Comparison of ENCODE assay signal across 8 cellular contexts in the genomic region with DNA sequence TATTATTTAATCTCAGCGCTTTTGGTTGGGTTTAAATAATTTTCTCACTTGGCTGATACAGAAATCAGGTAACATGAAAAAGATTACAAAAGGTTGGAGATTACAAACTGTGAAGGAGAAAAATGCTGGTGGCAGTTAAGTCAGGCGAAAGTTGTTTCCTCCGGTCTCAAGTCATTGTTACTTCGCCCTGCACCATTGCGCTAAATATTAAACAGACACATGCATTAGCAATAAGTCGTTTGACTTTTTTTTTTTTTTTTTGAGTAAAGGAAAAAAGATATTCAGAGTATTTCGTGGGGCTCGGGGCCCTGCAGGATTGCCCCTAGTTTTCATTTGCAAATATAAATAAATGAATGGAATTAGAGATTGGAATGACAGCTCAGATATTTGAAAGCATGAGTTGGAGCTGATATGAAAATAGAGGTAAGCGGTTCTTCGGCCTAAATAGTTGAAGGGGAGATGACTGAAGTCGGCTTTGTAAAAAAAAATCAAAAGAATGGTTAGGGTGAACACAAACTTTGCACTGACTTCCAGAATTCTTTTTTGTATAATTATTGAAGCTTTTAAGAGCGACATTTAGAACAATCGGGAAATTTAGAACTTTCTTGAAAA. TPM values are rescaled to one million over a fixed set of nuclear protein-coding genes. Genes with fewer than 3 reads are reported as not detected.
DNase-seq lines count a peak whose midpoint lies in the region; ATAC-seq and TF ChIP-seq lines count a peak whose summit lies in the region.

No MANE protein-coding gene starts in this region.

- DNase-seq in activated CD4-positive, alpha-beta T cell treated with anti-CD3 and anti-CD28 coated beads, Interleukin-2, amount 10 ng/mL, durations not matched to agents 7 days and 5 days: no peak
- no peak for DNase-seq in activated CD4-positive, alpha-beta T cell treated with anti-CD3 and anti-CD28 coated beads, Interleukin-2, amount 50 U/mL, for 48 hours
- no peak for DNase-seq in activated B cell treated with CpG ODN at 0.5 μM for 24 hours
- DNase-seq in immature natural killer cell: no peak
- DNase-seq in iPS-NIHi11 (ENCODE audit: low spot score): no peak
- DNase-seq in HT-29 (ENCODE audit: low spot score): no peak

- intact Hi-C loops in activated B cell treated with CpG ODN at 0.5 μM for 24 hours (cut with micrococcal nuclease): loop anchor here (5.0 to 10.0 kb wide), 3 partner anchors 796 to 1284 kb away; a partner anchor contains a TSS

- POLR2A ChIA-PET in activated CD4-positive, alpha-beta T cell treated with anti-CD3 and anti-CD28 coated beads, Interleukin-2, amount 10 ng/mL, durations not matched to agents 7 days and 5 days (lab: Charles Lee): interaction anchor here (0.7 kb wide), 1 partner anchor 1303 kb away, joined by 9 read pairs; no protein-coding TSS in a partner anchor
- POLR2A ChIA-PET in activated B cell treated with CpG ODN at 0.5 μM for 24 hours (lab: Charles Lee): interaction anchor here (0.7 to 3.8 kb wide), 3 partner anchors 37 to 1015 kb away, joined by 3 to 52 read pairs (median 3); a partner anchor contains a TSS

- peaks cover 42% of the 10 kb centered on the region for H3K4me1 Mint-ChIP-seq in activated CD4-positive, alpha-beta T cell treated with anti-CD3 and anti-CD28 coated beads, Interleukin-2, amount 10 ng/mL, durations not matched to agents 7 days and 5 days
- peaks cover 41% of the 10 kb centered on the region for H3K4me1 Mint-ChIP-seq in activated B cell treated with CpG ODN at 0.5 μM for 24 hours
- H3K4me1 Mint-ChIP-seq in immature natural killer cell: peaks cover 36 to 46% of the 10 kb centered on the region in 2 donors

- peak overlapping the region; percentile 64 to 91 (median 85) for H3K9ac ChIP-seq in subcutaneous abdominal adipose tissue (ENCODE audit: low read length in 5 of 5)

- H3K4me3 Mint-ChIP-seq in activated CD4-positive, alpha-beta T cell treated with anti-CD3 and anti-CD28 coated beads, Interleukin-2, amount 10 ng/mL, durations not matched to agents 7 days and 5 days: peak overlapping the region; percentile 89
- peak overlapping the region; percentile 95 for H3K4me3 Mint-ChIP-seq in activated B cell treated with CpG ODN at 0.5 μM for 24 hours
- H3K4me3 Mint-ChIP-seq in immature natural killer cell: peak overlapping the region; percentile 89 to 96 (median 93)

- ATAC-seq in activated B cell treated with CpG ODN at 0.5 μM for 24 hours (ENCODE audit: low read depth): no peak
- no peak for ATAC-seq in HG02885 (IDR thresholded peaks at IDR 0.05; ENCODE audit: poor library complexity, unreplicated experiment)

- H3K36me3 ChIP-seq in subcutaneous abdominal adipose tissue (ENCODE audit: control insufficient read depth in 5 of 5, insufficient read depth in 5 of 5, low read length in 5 of 5): no peaks in the 10 kb centered on the region

- H3K4me1 ChIP-seq in subcutaneous abdominal adipose tissue (ENCODE audit: control insufficient read depth in 5 of 5, insufficient read depth in 5 of 5, low read length in 5 of 5): peaks cover 0 to 24% (median 16%) of the 10 kb centered on the region in 5 donors

- H3K27ac Mint-ChIP-seq in activated CD4-positive, alpha-beta T cell treated with anti-CD3 and anti-CD28 coated beads, Interleukin-2, amount 10 ng/mL, durations not matched to agents 7 days and 5 days: peak overlapping the region; percentile 98
- peak overlapping the region; percentile 96 for H3K27ac Mint-ChIP-seq in activated B cell treated with CpG ODN at 0.5 μM for 24 hours
- H3K27ac Mint-ChIP-seq in immature natural killer cell: peak overlapping the region; percentile 70 to 96 (median 89)

- H3K27ac ChIP-seq in subcutaneous abdominal adipose tissue (ENCODE audit: low read depth, low read length): peak overlapping the region; percentile 70

- H3K9me3 ChIP-seq in subcutaneous abdominal adipose tissue (ENCODE audit: control insufficient read depth in 5 of 5, low read length in 5 of 5): no peaks in the 10 kb centered on the region

- CTCF ChIA-PET in activated CD4-positive, alpha-beta T cell treated with anti-CD3 and anti-CD28 coated beads, Interleukin-2, amount 10 ng/mL, durations not matched to agents 7 days and 5 days (lab: Charles Lee): interaction anchor here (1.1 to 1.9 kb wide), 4 partner anchors 14 to 54 kb away, joined by 3 to 8 read pairs (median 4); no protein-coding TSS in a partner anchor
- CTCF ChIA-PET in activated B cell treated with CpG ODN at 0.5 μM for 24 hours (lab: Charles Lee): interaction anchor here (1.0 to 2.6 kb wide), 4 partner anchors 13 to 718 kb away, joined by 3 to 13 read pairs (median 5); no protein-coding TSS in a partner anchor

- no peaks in the 10 kb centered on the region for H3K27me3 ChIP-seq in subcutaneous abdominal adipose tissue (ENCODE audit: control insufficient read depth in 5 of 5, insufficient read depth in 4 of 5, low read length in 5 of 5)

- H3K4me3 ChIP-seq in subcutaneous abdominal adipose tissue (ENCODE audit: low read depth in 1 of 5, low read length in 5 of 5): peak overlapping the region; percentile 87 to 98 (median 97)

- TF ChIP-seq CTCF in activated B cell treated with CpG ODN at 0.5 μM for 24 hours (IDR thresholded peaks at IDR 0.05): no peak

- H3K9me3 Mint-ChIP-seq in activated CD4-positive, alpha-beta T cell treated with anti-CD3 and anti-CD28 coated beads, Interleukin-2, amount 10 ng/mL, durations not matched to agents 7 days and 5 days: peaks cover 18% of the 10 kb centered on the region
- H3K9me3 Mint-ChIP-seq in activated B cell treated with CpG ODN at 0.5 μM for 24 hours (peaks cover 3% of the 10 kb centered on the region), immature natural killer cell (peaks cover 0 to 1% (median 0%) of the 10 kb centered on the region in 6 donors)

- H3K36me3 Mint-ChIP-seq in activated CD4-positive, alpha-beta T cell treated with anti-CD3 and anti-CD28 coated beads, Interleukin-2, amount 10 ng/mL, durations not matched to agents 7 days and 5 days (ENCODE audit: low read depth): peaks cover 25% of the 10 kb centered on the region
- H3K36me3 Mint-ChIP-seq in activated B cell treated with CpG ODN at 0.5 μM for 24 hours (ENCODE audit: low read depth) (peaks cover 10% of the 10 kb centered on the region), immature natural killer cell (peaks cover 0 to 3% (median 0%) of the 10 kb centered on the region in 3 donors)

- no peaks in the 10 kb centered on the region for H3K27me3 Mint-ChIP-seq in activated CD4-positive, alpha-beta T cell treated with anti-CD3 and anti-CD28 coated beads, Interleukin-2, amount 10 ng/mL, durations not matched to agents 7 days and 5 days
- H3K27me3 Mint-ChIP-seq in activated B cell treated with CpG ODN at 0.5 μM for 24 hours (no peaks in the 10 kb centered on the region), immature natural killer cell (ENCODE audit: low read depth in 3 of 3) (peaks cover 7 to 11% (median 9%) of the 10 kb centered on the region in 3 donors)

RNA-seq across cellular contexts. Expression of a gene that starts 0.9 kb away (rescaled TPM):
- total RNA-seq in activated CD4-positive, alpha-beta T cell treated with anti-CD3 and anti-CD28 coated beads, Interleukin-2, amount 10 ng/mL, durations not matched to agents 7 days and 5 days: 10 to 100 TPM; 15.1 to 19.2 TPM
- 20.6 and 24.2 TPM in 2 replicates for total RNA-seq in activated B cell treated with CpG ODN at 0.5 μM for 24 hours
- 10 to 100 TPM; 34.5 to 48.1 (median 36.8) TPM for polyA plus RNA-seq in immature natural killer cell
- total RNA-seq in HT-29 (2014; rRNA removed; shearing (Covaris generic)): 8.3 and 13.1 TPM in 2 replicates
